ENCODE assay signal across 23 cellular contexts in genomic region chr11:62961017-62961416, GRCh38. TPM values are rescaled to one million over a fixed set of nuclear protein-coding genes. Genes with fewer than 3 reads are reported as not detected.
"Had no signal": no experiment of that assay in that cellular context is flagged by ENCODE, and none has a peak within 500 bp of the region (broad histone marks: within the 10 kb centered on the region; RNA-seq: fewer than 3 reads in every experiment).

No MANE protein-coding gene starts in this region.

- H3K4me1 Mint-ChIP-seq: activated naive CD4-positive, alpha-beta T cell treated with anti-CD3 and anti-CD28 coated beads, Interleukin-2, amount 50 U/mL, for 24 hours had no signal

- H3K9me3 ChIP-seq: breast epithelium had no signal

- H3K9me3 Mint-ChIP-seq: activated CD8-positive, alpha-beta T cell treated with anti-CD3 and anti-CD28 coated beads for 36 hours; activated naive CD4-positive, alpha-beta T cell treated with anti-CD3 and anti-CD28 coated beads, Interleukin-2, amount 50 U/mL, for 24 hours; activated T-cell treated with anti-CD3 and anti-CD28 coated beads, Interleukin-2, amount 50 U/mL, for 24 hours; activated T-helper 1 cell treated with anti-CD3 and anti-CD28 coated beads, Interleukin-12 subunit alpha, Interleukin-12 subunit beta, Interleukin-2, Interleukin-4 antibody, amounts not matched to agents 30 ng/mL and 10 ng/mL and 1 ng/mL, durations not matched to agents 14 hours and 24 hours and 36 hours; T-helper 1 cell treated with Interleukin-12 subunit alpha and Interleukin-12 subunit beta and Interleukin-4 antibody, amounts not matched to agents 30 μg/mL and 1 μg/mL, for 36 hours had no signal

- H3K36me3 Mint-ChIP-seq: activated naive CD4-positive, alpha-beta T cell treated with anti-CD3 and anti-CD28 coated beads, Interleukin-2, amount 50 U/mL, for 24 hours had no signal

- H3K27ac ChIP-seq: breast epithelium, SJSA1 had no signal

- H3K36me3 ChIP-seq: breast epithelium, SJSA1 had no signal

- H3K4me3 ChIP-seq: breast epithelium, SJSA1 had no signal

- H3K4me3 Mint-ChIP-seq: activated CD8-positive, alpha-beta T cell treated with anti-CD3 and anti-CD28 coated beads for 36 hours; activated naive CD4-positive, alpha-beta T cell treated with anti-CD3 and anti-CD28 coated beads, Interleukin-2, amount 50 U/mL, for 24 hours; activated T-cell treated with anti-CD3 and anti-CD28 coated beads, Interleukin-2, amount 50 U/mL, for 24 hours; activated T-helper 1 cell treated with anti-CD3 and anti-CD28 coated beads, Interleukin-12 subunit alpha, Interleukin-12 subunit beta, Interleukin-2, Interleukin-4 antibody, amounts not matched to agents 30 ng/mL and 10 ng/mL and 1 ng/mL, durations not matched to agents 14 hours and 24 hours and 36 hours; T-helper 1 cell treated with Interleukin-12 subunit alpha and Interleukin-12 subunit beta and Interleukin-4 antibody, amounts not matched to agents 30 μg/mL and 1 μg/mL, for 36 hours had no signal

- H3K27ac Mint-ChIP-seq: activated CD8-positive, alpha-beta T cell treated with anti-CD3 and anti-CD28 coated beads for 36 hours; activated naive CD4-positive, alpha-beta T cell treated with anti-CD3 and anti-CD28 coated beads, Interleukin-2, amount 50 U/mL, for 24 hours; activated T-cell treated with anti-CD3 and anti-CD28 coated beads, Interleukin-2, amount 50 U/mL, for 24 hours; activated T-helper 1 cell treated with anti-CD3 and anti-CD28 coated beads, Interleukin-12 subunit alpha, Interleukin-12 subunit beta, Interleukin-2, Interleukin-4 antibody, amounts not matched to agents 30 ng/mL and 10 ng/mL and 1 ng/mL, durations not matched to agents 14 hours and 24 hours and 36 hours; T-helper 1 cell treated with Interleukin-12 subunit alpha and Interleukin-12 subunit beta and Interleukin-4 antibody, amounts not matched to agents 30 μg/mL and 1 μg/mL, for 36 hours had no signal

- H3K4me1 ChIP-seq: breast epithelium, SJSA1 had no signal

- FAIRE-seq: RCC 7860 had no signal

- ATAC-seq: activated CD4-positive, CD25-positive, alpha-beta regulatory T cell treated with anti-CD3 and anti-CD28 coated beads, Interleukin-2, amount 50 U/mL, for 24 hours; activated CD8-positive, alpha-beta T cell treated with anti-CD3 and anti-CD28 coated beads for 36 hours; SK-N-SH treated with all-trans-retinoic acid at 6 μM for 48 hours had no signal

- DNase-seq: activated CD4-positive, alpha-beta T cell treated with anti-CD3 and anti-CD28 coated beads for 4 hours; activated CD8-positive, alpha-beta T cell treated with anti-CD3 and anti-CD28 coated beads for 36 hours; activated effector memory CD4-positive, alpha-beta T cell treated with Interleukin-2 at 50 U/mL for 16 hours; activated naive CD4-positive, alpha-beta T cell; activated T-cell treated with anti-CD3 and anti-CD28 coated beads, Interleukin-2, amount 50 U/mL, for 24 hours; aorta; MM.1S; NCI-H1930; NCI-H2107; NCI-H2171 treated with DMSO at 0.1 percent for 48 hours; NCI-H226; NCI-H526; NCI-H774; SHP77 had no signal

- H3K27me3 ChIP-seq: breast epithelium, SJSA1 had no signal

RNA-seq across cellular contexts. Expression of gene SLC22A6, which starts 23.8 kb away (rescaled TPM):
- total RNA-seq: activated CD8-positive, alpha-beta T cell treated with anti-CD3 and anti-CD28 coated beads for 36 hours; activated T-helper 1 cell treated with anti-CD3 and anti-CD28 coated beads, Interleukin-12 subunit alpha, Interleukin-12 subunit beta, Interleukin-2, Interleukin-4 antibody, amounts not matched to agents 30 ng/mL and 10 ng/mL and 1 ng/mL, durations not matched to agents 14 hours and 24 hours and 36 hours; aorta; breast epithelium; NCI-H460; SJSA1 had no signal

RNA-seq across cellular contexts. Expression of gene CHRM1, which starts 39.9 kb away (rescaled TPM):
- total RNA-seq: activated CD8-positive, alpha-beta T cell treated with anti-CD3 and anti-CD28 coated beads for 36 hours; activated T-helper 1 cell treated with anti-CD3 and anti-CD28 coated beads, Interleukin-12 subunit alpha, Interleukin-12 subunit beta, Interleukin-2, Interleukin-4 antibody, amounts not matched to agents 30 ng/mL and 10 ng/mL and 1 ng/mL, durations not matched to agents 14 hours and 24 hours and 36 hours; aorta; NCI-H460; SJSA1 had no signal
- polyA plus RNA-seq: aorta had no signal

RNA-seq across cellular contexts. Expression of gene SLC22A8, which starts 54.6 kb away (rescaled TPM):
- total RNA-seq: activated CD8-positive, alpha-beta T cell treated with anti-CD3 and anti-CD28 coated beads for 36 hours; activated T-helper 1 cell treated with anti-CD3 and anti-CD28 coated beads, Interleukin-12 subunit alpha, Interleukin-12 subunit beta, Interleukin-2, Interleukin-4 antibody, amounts not matched to agents 30 ng/mL and 10 ng/mL and 1 ng/mL, durations not matched to agents 14 hours and 24 hours and 36 hours; aorta; breast epithelium; NCI-H460; SJSA1 had no signal
- polyA plus RNA-seq: aorta had no signal
